In the genomic region with DNA sequence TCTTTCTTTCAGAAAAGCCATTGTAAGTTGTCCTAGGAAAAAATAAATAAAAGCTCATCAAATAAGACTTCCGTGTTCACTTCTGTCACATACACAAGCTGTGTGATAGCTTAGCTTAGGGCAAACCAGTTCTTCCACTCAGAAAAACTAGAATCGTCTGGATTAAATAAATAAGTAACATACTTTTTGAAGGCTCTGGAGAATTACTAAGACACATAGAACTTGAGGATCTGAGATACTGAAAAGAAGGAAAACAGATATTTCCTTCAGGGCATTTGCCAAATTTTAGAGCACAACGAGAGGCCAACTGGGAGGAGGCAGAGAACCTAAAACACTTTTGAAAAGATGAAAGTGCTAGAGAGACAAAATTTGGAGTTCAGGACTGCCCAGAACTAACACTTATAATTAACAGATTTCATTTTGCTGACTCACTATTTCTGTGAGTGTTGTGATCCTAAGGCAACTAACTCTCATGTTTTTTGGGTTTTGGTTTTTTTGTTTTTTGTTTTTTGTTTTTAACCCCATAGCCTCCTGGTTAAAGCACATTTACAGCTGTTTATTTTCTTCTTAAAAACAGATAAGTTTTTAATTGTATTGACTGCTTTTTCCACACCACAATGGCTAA, we compare ENCODE assay signal across 12 cellular contexts. TPM values are rescaled to one million over a fixed set of nuclear protein-coding genes. Genes with fewer than 3 reads are reported as not detected.
A peak's percentile ranks its signal among the peaks of the same experiment; 100 is the strongest.
DNase-seq lines count a peak whose midpoint lies in the region; ATAC-seq and FAIRE-seq lines count a peak whose summit lies in the region.
"Had no signal": no experiment of that assay in that cellular context is flagged by ENCODE, and none has a peak within 500 bp of the region (broad histone marks: within the 10 kb centered on the region; RNA-seq: fewer than 3 reads in every experiment).

No MANE protein-coding gene starts in this region.

- peak overlapping the region; percentile 34 for H3K27ac Mint-ChIP-seq in stimulated activated naive CD8-positive, alpha-beta T cell treated with anti-CD3 and anti-CD28 coated beads, Interleukin-15, Interleukin-2, amounts not matched to agents 100 ng/mL and 50 ng/mL, for 24 hours
- H3K27ac Mint-ChIP-seq: CD14-positive monocyte had no signal

- H3K9me3 ChIP-seq in adipocyte (ENCODE audit: control insufficient read depth, low read length) (no peaks in the 10 kb centered on the region), small intestine (ENCODE audit: control insufficient read depth, low read depth) (no peaks in the 10 kb centered on the region)
- H3K9me3 ChIP-seq: Peyer's patch had no signal

- H3K36me3 ChIP-seq in adipocyte (ENCODE audit: control insufficient read depth, insufficient read depth, low read length, severe bottlenecking) (no peaks in the 10 kb centered on the region), small intestine (ENCODE audit: control insufficient read depth in 2 of 2, insufficient read depth in 2 of 2, low read length in 2 of 2) (no peaks in the 10 kb centered on the region)
- H3K36me3 ChIP-seq: Peyer's patch had no signal

- FAIRE-seq in small intestine (lab: Jason Lieb, UNC), result no peak

- no peaks in the 10 kb centered on the region for H3K27me3 Mint-ChIP-seq in stimulated activated naive CD8-positive, alpha-beta T cell treated with anti-CD3 and anti-CD28 coated beads, Interleukin-15, Interleukin-2, amounts not matched to agents 100 ng/mL and 50 ng/mL, for 24 hours
- H3K27me3 Mint-ChIP-seq: naive thymus-derived CD4-positive, alpha-beta T cell had no signal

- no peaks in the 10 kb centered on the region for H3K9me3 Mint-ChIP-seq in stimulated activated naive CD8-positive, alpha-beta T cell treated with anti-CD3 and anti-CD28 coated beads, Interleukin-15, Interleukin-2, amounts not matched to agents 100 ng/mL and 50 ng/mL, for 24 hours

- H3K27me3 ChIP-seq in adipocyte (replicated peaks; ENCODE audit: control insufficient read depth, insufficient read depth, low read length), result no peaks in the 10 kb centered on the region
- H3K27me3 ChIP-seq in small intestine (ENCODE audit: control insufficient read depth in 2 of 2, insufficient read depth in 2 of 2, low read length in 2 of 2), result no peaks in the 10 kb centered on the region
- H3K27me3 ChIP-seq: Peyer's patch had no signal

- no peak overlapping the region for H3K4me3 Mint-ChIP-seq in stimulated activated naive CD8-positive, alpha-beta T cell treated with anti-CD3 and anti-CD28 coated beads, Interleukin-15, Interleukin-2, amounts not matched to agents 100 ng/mL and 50 ng/mL, for 24 hours
- H3K4me3 Mint-ChIP-seq: CD14-positive monocyte had no signal

- no peak for ATAC-seq in stimulated activated naive CD8-positive, alpha-beta T cell treated with anti-CD3 and anti-CD28 coated beads, Interleukin-15, Interleukin-2, amounts not matched to agents 100 U/mL and 50 U/mL, for 24 hours
- ATAC-seq in HG03159 (IDR thresholded peaks at IDR 0.05; ENCODE audit: unreplicated experiment), result no peak
- ATAC-seq in HG03175 (IDR thresholded peaks at IDR 0.05; ENCODE audit: unreplicated experiment), result no peak
- ATAC-seq: naive thymus-derived CD4-positive, alpha-beta T cell had no signal

- DNase-seq in stimulated activated naive CD8-positive, alpha-beta T cell treated with anti-CD3 and anti-CD28 coated beads, Interleukin-15, Interleukin-2, amounts not matched to agents 100 U/mL and 50 U/mL, for 24 hours, result no peak
- DNase-seq in adipocyte (ENCODE audit: low read depth) (peak; percentile 60), iris pigment epithelial cell (ENCODE audit: low read depth) (peak; percentile 21), small intestine (no peak), NCI-H1105 (lab: John Stamatoyannopoulos, UW) (no peak)
- DNase-seq: activated CD8-positive, alpha-beta memory T cell treated with anti-CD3 and anti-CD28 coated beads, Interleukin-2, amount 50 U/mL, for 48 hours; naive thymus-derived CD4-positive, alpha-beta T cell; Peyer's patch had no signal

- no peaks in the 10 kb centered on the region for H3K36me3 Mint-ChIP-seq in stimulated activated naive CD8-positive, alpha-beta T cell treated with anti-CD3 and anti-CD28 coated beads, Interleukin-15, Interleukin-2, amounts not matched to agents 100 ng/mL and 50 ng/mL, for 24 hours (ENCODE audit: low read depth)
- H3K36me3 Mint-ChIP-seq: CD14-positive monocyte had no signal

- H3K4me1 Mint-ChIP-seq in stimulated activated naive CD8-positive, alpha-beta T cell treated with anti-CD3 and anti-CD28 coated beads, Interleukin-15, Interleukin-2, amounts not matched to agents 100 ng/mL and 50 ng/mL, for 24 hours (ENCODE audit: low read depth), result peaks cover 58% of the 10 kb centered on the region

- no peak overlapping the region for H3K27ac ChIP-seq in small intestine (ENCODE audit: low read depth in 1 of 2, low read length in 1 of 2)
- H3K27ac ChIP-seq: Peyer's patch had no signal

- H3K4me1 ChIP-seq in adipocyte (ENCODE audit: control insufficient read depth, insufficient read depth, low read length) (peaks cover 21% of the 10 kb centered on the region), small intestine (ENCODE audit: control insufficient read depth in 2 of 2, insufficient read depth in 1 of 2, low read depth in 1 of 2, low read length in 1 of 2) (no peaks in the 10 kb centered on the region)
- H3K4me1 ChIP-seq: Peyer's patch had no signal

- peak overlapping the region; percentile 26 for H3K9ac ChIP-seq in adipocyte (ENCODE audit: low read length)

- WGBS in small intestine, 3 donors, result 33 to 43% (median 35%) methylated on average over 3 of the region's 3 CpGs

- H3K4me3 ChIP-seq in adipocyte (ENCODE audit: low read length), result peak overlapping the region; percentile 39
- no peak overlapping the region for H3K4me3 ChIP-seq in small intestine (ENCODE audit: low read depth in 1 of 2, low read length in 2 of 2)
- H3K4me3 ChIP-seq: Peyer's patch had no signal

RNA-seq across cellular contexts. Expression of a gene that starts 38.7 kb away (rescaled TPM):
- 1 to 10 TPM in 1 of 3 donors, under 1 TPM in 2; 0.25 to 1.4 (median 0.45) TPM for polyA plus RNA-seq in small intestine

Comparison
In these comparisons a context has a peak if more than half of its experiments do, and no peak if none do; other contexts are left out.
1. DNase-seq: peak in adipocyte (single experiment) and iris pigment epithelial cell (single experiment); none in stimulated activated naive CD8-positive, alpha-beta T cell treated with anti-CD3 and anti-CD28 coated beads, Interleukin-15, Interleukin-2, amounts not matched to agents 100 U/mL and 50 U/mL, for 24 hours (single experiment), small intestine (single experiment) and NCI-H1105 (single experiment).